Comparison of ENCODE assay signal across 22 cellular contexts in the genomic region with DNA sequence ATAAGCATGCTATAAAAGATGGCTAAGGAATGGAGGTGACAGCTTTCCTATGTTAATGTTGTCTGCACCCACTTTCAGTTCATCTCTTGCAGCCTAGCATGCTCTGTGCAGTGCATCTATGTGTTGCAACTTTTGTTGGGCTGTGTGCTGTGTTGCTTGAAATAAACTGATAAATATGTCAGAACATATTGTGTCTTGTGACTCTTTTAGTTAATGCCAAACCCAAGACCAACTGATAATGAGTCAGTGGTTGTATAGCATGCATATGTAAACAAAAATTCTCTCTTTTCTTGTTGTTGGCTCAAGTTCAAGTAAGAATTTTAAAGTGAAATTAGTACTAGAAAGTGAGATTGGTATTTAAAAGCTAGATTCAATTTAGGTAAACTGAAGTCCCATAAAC. TPM values are rescaled to one million over a fixed set of nuclear protein-coding genes. Genes with fewer than 3 reads are reported as not detected.
A peak's percentile ranks its signal among the peaks of the same experiment; 100 is the strongest.
DNase-seq lines count a peak whose midpoint lies in the region; ATAC-seq, FAIRE-seq and TF ChIP-seq lines count a peak whose summit lies in the region.
"Had no signal": no experiment of that assay in that cellular context is flagged by ENCODE, and none has a peak within 500 bp of the region (broad histone marks: within the 10 kb centered on the region; RNA-seq: fewer than 3 reads in every experiment).

No MANE protein-coding gene starts in this region.

- no peak for FAIRE-seq in bronchial epithelial cell (lab: Jason Lieb, UNC)
- FAIRE-seq: A204.1, G401.6, GM12891 had no signal

- H3K4me1 ChIP-seq in hepatocyte (ENCODE audit: insufficient read depth): peaks cover 3% of the 10 kb centered on the region
- H3K4me1 ChIP-seq: BE2C, HAP-1 had no signal

- H3K27ac ChIP-seq in hepatocyte: no peak overlapping the region
- H3K27ac ChIP-seq: GM23248, HL-60 had no signal

- H3K27me3 ChIP-seq in bronchial epithelial cell (ENCODE audit: control insufficient read depth, insufficient read depth, low read length) (no peaks in the 10 kb centered on the region), hepatocyte (no peaks in the 10 kb centered on the region)
- H3K27me3 ChIP-seq: BE2C had no signal

- TF ChIP-seq CTCF in bronchial epithelial cell (IDR thresholded peaks at IDR 0.05; ENCODE audit: insufficient read depth, low read length, severe bottlenecking) (no peak), hepatocyte (IDR thresholded peaks at IDR 0.05; ENCODE audit: poor library complexity) (no peak)

- no peak for ATAC-seq in GM18909 (IDR thresholded peaks at IDR 0.05; ENCODE audit: poor library complexity, unreplicated experiment)
- ATAC-seq in HG03442 (IDR thresholded peaks at IDR 0.05; ENCODE audit: unreplicated experiment): no peak

- DNase-seq in bronchial epithelial cell (ENCODE audit: low read depth) (peak; percentile 22), fibroblast of peridontal ligament (ENCODE audit: extremely low read depth) (peak; percentile 2), hepatocyte (ENCODE audit: low spot score) (peak; percentile 11), DMS114 treated with DMSO at 0.1 percent for 48 hours (lab: John Stamatoyannopoulos, UW; ENCODE audit: unreplicated experiment) (no peak)
- DNase-seq: ACHN; BE2C; C1 segment of cervical spinal cord; CD4-positive, CD25-positive, alpha-beta regulatory T cell; CD8-positive, alpha-beta memory T cell; COR-L47; DMS 273 treated with DMSO at 0.1 percent for 48 hours; GM23248 had no signal

- no peaks in the 10 kb centered on the region for H3K36me3 ChIP-seq in bronchial epithelial cell (ENCODE audit: control insufficient read depth, insufficient read depth, low read length)
- H3K36me3 ChIP-seq in hepatocyte (replicated peaks; ENCODE audit: insufficient read depth, low read depth): no peaks in the 10 kb centered on the region
- H3K36me3 ChIP-seq: BE2C, HAP-1 had no signal

- H3K4me3 ChIP-seq in bronchial epithelial cell (ENCODE audit: low read depth, low read length) (no peak overlapping the region), hepatocyte (no peak overlapping the region)
- H3K4me3 ChIP-seq: GM23248, HAP-1 had no signal

- no peaks in the 10 kb centered on the region for H3K9me3 ChIP-seq in hepatocyte (ENCODE audit: low read depth)
- H3K9me3 ChIP-seq: BE2C, HAP-1 had no signal

- H3K9me2 ChIP-seq in hepatocyte (replicated peaks; ENCODE audit: insufficient read depth): no peaks in the 10 kb centered on the region

- H4K20me1 ChIP-seq in hepatocyte (ENCODE audit: insufficient read depth, poor library complexity, severe bottlenecking): no peaks in the 10 kb centered on the region

- no peak overlapping the region for H3K4me2 ChIP-seq in hepatocyte

- no peaks in the 10 kb centered on the region for H3K79me2 ChIP-seq in hepatocyte

- H2AFZ ChIP-seq in hepatocyte: no peak overlapping the region
- H2AFZ ChIP-seq: GM23248 had no signal

RNA-seq across cellular contexts. Expression of gene SCN10A, which starts 37.0 kb away (rescaled TPM):
- total RNA-seq in bronchial epithelial cell (not detected in 2 replicates), hepatocyte (not detected in 2 replicates)
- polyA plus RNA-seq in hepatocyte: not detected in 2 replicates
- total RNA-seq: CD4-positive, CD25-positive, alpha-beta regulatory T cell; CD8-positive, alpha-beta memory T cell; GM23248; H4; HT1080 had no signal
- polyA plus RNA-seq: CD4-positive, CD25-positive, alpha-beta regulatory T cell; CD8-positive, alpha-beta memory T cell; GM23248; IgD-negative memory B cell had no signal
